ENCODE assay signal across 9 cellular contexts in genomic region chr11:67506426-67507032, GRCh38. TPM values are rescaled to one million over a fixed set of nuclear protein-coding genes. Genes with fewer than 3 reads are reported as not detected.
DNase-seq lines count a peak whose midpoint lies in the region; ATAC-seq, FAIRE-seq and TF ChIP-seq lines count a peak whose summit lies in the region.
"Had no signal": no experiment of that assay in that cellular context is flagged by ENCODE, and none has a peak within 500 bp of the region (broad histone marks: within the 10 kb centered on the region; RNA-seq: fewer than 3 reads in every experiment).

No MANE protein-coding gene starts in this region.

- peak overlapping the region; percentile 97 for H3K4me2 ChIP-seq in OCI-LY7 (ENCODE audit: low read length)

- peak overlapping the region; percentile 31 for H3K9ac ChIP-seq in endocrine pancreas (ENCODE audit: control insufficient read depth, insufficient read depth, low read length)

- H3K9me3 Mint-ChIP-seq in CD8-positive, alpha-beta memory T cell, result no peaks in the 10 kb centered on the region

- peaks cover 19% of the 10 kb centered on the region for H3K79me2 ChIP-seq in OCI-LY7 (ENCODE audit: insufficient read depth, low read depth, low read length)

- H3K27ac ChIP-seq in CD8-positive, alpha-beta memory T cell (ENCODE audit: low read depth, low read length), result peak overlapping the region; percentile 13
- H3K27ac ChIP-seq in OCI-LY7 (ENCODE audit: low read depth, low read length, poor library complexity, severe bottlenecking) (peak overlapping the region; percentile 70), pancreas (peak overlapping the region; percentile 95 to 98 (median 96))

- FAIRE-seq in pancreas (lab: Jason Lieb, UNC), result no peak

- peak; percentile 63 for TF ChIP-seq CTCF in OCI-LY7 (conservative IDR thresholded peaks at IDR 0.05; ENCODE audit: low read length)
- peak in 1 of 4 donors; percentile 14 for TF ChIP-seq CTCF in pancreas (IDR thresholded peaks at IDR 0.05)

- H3K4me1 Mint-ChIP-seq in CD8-positive, alpha-beta memory T cell, result peaks cover 37 to 58% (median 39%) of the 10 kb centered on the region in 3 donors

- no peak overlapping the region for H3K4me3 ChIP-seq in CD8-positive, alpha-beta memory T cell (ENCODE audit: low read length)
- H3K4me3 ChIP-seq in OCI-LY7 (ENCODE audit: low read depth, low read length, poor library complexity, severe bottlenecking) (peak overlapping the region; percentile 88), endocrine pancreas (ENCODE audit: control insufficient read depth, insufficient read depth, low read length) (no peak overlapping the region), pancreas (peak overlapping the region; percentile 50 to 86 (median 85))

- intact Hi-C loops in OCI-LY7 (cut with micrococcal nuclease; ENCODE audit: unreplicated experiment) (loop anchor here (1.0 to 5.0 kb wide), 10 partner anchors 22 to 239 kb away; partner anchors contain the start of genes GRK2, GSTP1, POLD4 and PTPRCAP), pancreas (cut with DNase I) (loop anchor here in 1 of 3 donors (10.0 kb wide), 1 partner anchor 92 kb away; the partner anchor contains the start of gene CARNS1)

- no peaks in the 10 kb centered on the region for H3K27me3 ChIP-seq in CD8-positive, alpha-beta memory T cell (ENCODE audit: insufficient read depth, low read length, poor library complexity, severe bottlenecking)
- no peaks in the 10 kb centered on the region for H3K27me3 ChIP-seq in endocrine pancreas (ENCODE audit: control insufficient read depth, insufficient read depth, low read length)
- no peaks in the 10 kb centered on the region for H3K27me3 ChIP-seq in pancreas

- H3K27ac Mint-ChIP-seq in CD8-positive, alpha-beta memory T cell, result peak overlapping the region; percentile 94 to 99 (median 98)

- H3K36me3 ChIP-seq in CD8-positive, alpha-beta memory T cell (ENCODE audit: insufficient read depth, low read length), result peaks cover 3% of the 10 kb centered on the region
- H3K36me3 ChIP-seq in OCI-LY7 (ENCODE audit: insufficient read depth, low read length), result peaks cover 9% of the 10 kb centered on the region; the same call in 1 of the 2 replicates
- no peaks in the 10 kb centered on the region for H3K36me3 ChIP-seq in endocrine pancreas (ENCODE audit: control insufficient read depth, insufficient read depth, low read length)
- H3K36me3 ChIP-seq in pancreas, result no peaks in the 10 kb centered on the region

- POLR2A ChIA-PET in CD8-positive, alpha-beta memory T cell (lab: Charles Lee), result interaction anchor here (0.6 to 1.6 kb wide), 6 partner anchors 22 to 155 kb away, joined by 3 to 8 read pairs (median 4); partner anchors contain the start of gene PTPRCAP
- POLR2A ChIA-PET in OCI-LY7 (lab: Charles Lee), result interaction anchor here (0.6 to 0.7 kb wide), 2 partner anchors 33 to 1002 kb away, joined by 3 read pairs; no protein-coding TSS in a partner anchor

- WGBS in pancreas, 2 donors, result 30 to 51% methylated on average over 13 to 16 of the region's 16 CpGs

- H3K9me2 ChIP-seq in OCI-LY7 (ENCODE audit: insufficient read depth, low read length), result no peaks in the 10 kb centered on the region

- no peaks in the 10 kb centered on the region for H3K9me3 ChIP-seq in CD8-positive, alpha-beta memory T cell (ENCODE audit: low read length)
- no peaks in the 10 kb centered on the region for H3K9me3 ChIP-seq in OCI-LY7 (ENCODE audit: low read length)
- H3K9me3 ChIP-seq in endocrine pancreas (ENCODE audit: control insufficient read depth, low read length), result no peaks in the 10 kb centered on the region
- H3K9me3 ChIP-seq in pancreas, result no peaks in the 10 kb centered on the region

- peak in 2 of 5 donors; percentile 11 to 52 for DNase-seq in CD8-positive, alpha-beta memory T cell
- DNase-seq in OCI-LY7 (ENCODE audit: low spot score), result peak; percentile 47
- peak; percentile 43 to 84 (median 60) for DNase-seq in pancreas
- DNase-seq in activated gamma-delta T cell treated with Interleukin-2 at 50 U/mL for 16 hours, result no peak
- DNase-seq in central memory CD4-positive, alpha-beta T cell, result no peak
- DNase-seq in NCI-H1436 treated with DMSO at 0.1 percent for 48 hours (lab: John Stamatoyannopoulos, UW), result no peak

- CTCF ChIA-PET in CD8-positive, alpha-beta memory T cell (lab: Charles Lee), result interaction anchor here (0.6 to 3.0 kb wide), 9 partner anchors 20 to 155 kb away, joined by 3 to 14 read pairs (median 4); partner anchors contain the start of genes AIP and PPP1CA
- CTCF ChIA-PET in OCI-LY7 (lab: Charles Lee; ENCODE audit: unreplicated experiment), result no interaction called here

- H3K27me3 Mint-ChIP-seq in CD8-positive, alpha-beta memory T cell, result peaks cover 3 to 8% of the 10 kb centered on the region in 2 donors

- ATAC-seq in pancreas, result no peak
- no peak for ATAC-seq in HG03460 (IDR thresholded peaks at IDR 0.05; ENCODE audit: unreplicated experiment)

- BruUV-seq in OCI-LY7 (replicated peaks; lab: Mats Ljungman, UMichigan), result TSS peak; percentile 96

- peaks cover 0 to 36% (median 3%) of the 10 kb centered on the region in 3 donors for H3K36me3 Mint-ChIP-seq in CD8-positive, alpha-beta memory T cell

- peaks cover 42% of the 10 kb centered on the region for H3K4me1 ChIP-seq in CD8-positive, alpha-beta memory T cell (ENCODE audit: insufficient read depth, low read length)
- H3K4me1 ChIP-seq in OCI-LY7 (ENCODE audit: insufficient read depth, low read length, poor library complexity, severe bottlenecking) (peaks cover 38% of the 10 kb centered on the region), endocrine pancreas (ENCODE audit: control insufficient read depth, insufficient read depth, low read length) (no peaks in the 10 kb centered on the region), pancreas (peaks cover 0 to 26% (median 12%) of the 10 kb centered on the region in 3 donors)

- H2AFZ ChIP-seq in OCI-LY7 (ENCODE audit: low read length), result no peak overlapping the region

- H3K4me3 Mint-ChIP-seq in CD8-positive, alpha-beta memory T cell, result peak overlapping the region; percentile 83 to 93 (median 91)

- 0 out of 2 replicates have a peak, but pooled peaks cover 9% of the 10 kb centered on the region for H4K20me1 ChIP-seq in OCI-LY7 (ENCODE audit: insufficient read depth, low read length)

RNA-seq across cellular contexts. Expression of gene PITPNM1, which starts 1.4 kb away (rescaled TPM):
- total RNA-seq in CD8-positive, alpha-beta memory T cell, result 100 to 1,000 TPM in 1 of 2 experiments, 10 to 100 TPM in 1; 94.0 to 109 TPM
- 49.6 TPM for polyA plus RNA-seq in CD8-positive, alpha-beta memory T cell
- 37.2 and 43.5 TPM in 2 replicates for total RNA-seq in OCI-LY7 (2014; rRNA removed; shearing (Covaris generic))
- 45.6 and 51.3 TPM in 2 replicates for total RNA-seq in OCI-LY7 (2022)
- total RNA-seq in pancreas, result 10 to 100 TPM; 10.2 to 34.3 (median 20.5) TPM
- polyA plus RNA-seq in pancreas, result 10 to 100 TPM; 34.4 to 35.7 TPM

RNA-seq across cellular contexts. Expression of gene CDK2AP2, which starts 1.4 kb away (rescaled TPM):
- 10 to 100 TPM; 60.7 to 68.9 TPM for total RNA-seq in CD8-positive, alpha-beta memory T cell
- 173 TPM for polyA plus RNA-seq in CD8-positive, alpha-beta memory T cell
- 57.0 and 71.5 TPM in 2 replicates for total RNA-seq in OCI-LY7 (2014; rRNA removed; shearing (Covaris generic))
- total RNA-seq in OCI-LY7 (2022), result 83.9 and 90.2 TPM in 2 replicates
- total RNA-seq in pancreas, result 10 to 100 TPM; 27.1 to 41.8 (median 35.2) TPM
- polyA plus RNA-seq in pancreas, result 10 to 100 TPM; 46.4 to 65.6 TPM

RNA-seq across cellular contexts. Expression of gene CABP2, which starts 16.7 kb away (rescaled TPM):
- total RNA-seq in CD8-positive, alpha-beta memory T cell, result not detected
- polyA plus RNA-seq in CD8-positive, alpha-beta memory T cell, result not detected
- total RNA-seq in OCI-LY7 (2014; rRNA removed; shearing (Covaris generic)), result not detected in 2 replicates
- total RNA-seq in OCI-LY7 (2022), result not detected in 2 replicates
- not detected for total RNA-seq in pancreas
- polyA plus RNA-seq in pancreas, result not detected
- total RNA-seq: urinary bladder had no signal
- polyA plus RNA-seq: urinary bladder had no signal

RNA-seq across cellular contexts. Expression of gene AIP, which starts 23.7 kb away (rescaled TPM):
- total RNA-seq in CD8-positive, alpha-beta memory T cell, result 100 to 1,000 TPM; 160 to 171 TPM
- polyA plus RNA-seq in CD8-positive, alpha-beta memory T cell, result 210 TPM
- 123 and 125 TPM in 2 replicates for total RNA-seq in OCI-LY7 (2014; rRNA removed; shearing (Covaris generic))
- total RNA-seq in OCI-LY7 (2022) (112 and 116 TPM in 2 replicates), pancreas (10 to 100 TPM; 20.2 to 33.3 (median 23.6) TPM)
- polyA plus RNA-seq in pancreas, result 10 to 100 TPM; 45.1 to 45.8 TPM

RNA-seq across cellular contexts. Expression of gene TMEM134, which starts 37.5 kb away (rescaled TPM):
- 10 to 100 TPM; 49.6 to 57.9 TPM for total RNA-seq in CD8-positive, alpha-beta memory T cell
- polyA plus RNA-seq in CD8-positive, alpha-beta memory T cell, result 152 TPM
- 26.8 and 38.8 TPM in 2 replicates for total RNA-seq in OCI-LY7 (2014; rRNA removed; shearing (Covaris generic))
- total RNA-seq in OCI-LY7 (2022), result 76.9 and 86.9 TPM in 2 replicates
- total RNA-seq in pancreas, result 10 to 100 TPM; 45.1 to 72.1 (median 52.4) TPM
- polyA plus RNA-seq in pancreas, result 10 to 100 TPM; 90.1 to 93.4 TPM

Comparison
In these comparisons a context has a peak if more than half of its experiments do, and no peak if none do; other contexts are left out.
1. DNase-seq: peak in OCI-LY7 (single experiment) and pancreas (6 of 6); none in activated gamma-delta T cell treated with Interleukin-2 at 50 U/mL for 16 hours (single experiment), central memory CD4-positive, alpha-beta T cell (single experiment) and NCI-H1436 treated with DMSO at 0.1 percent for 48 hours (single experiment).
2. H3K27ac ChIP-seq: peak in every context shown above with its lines; median percentile 96 in pancreas; 70 in OCI-LY7; 13 in CD8-positive, alpha-beta memory T cell.
3. H3K4me3 ChIP-seq: peak in OCI-LY7 (single experiment) and pancreas (4 of 4); none in CD8-positive, alpha-beta memory T cell (single experiment) and endocrine pancreas (single experiment).